1 cellular context compared by ENCODE assay signal in the genomic region with DNA sequence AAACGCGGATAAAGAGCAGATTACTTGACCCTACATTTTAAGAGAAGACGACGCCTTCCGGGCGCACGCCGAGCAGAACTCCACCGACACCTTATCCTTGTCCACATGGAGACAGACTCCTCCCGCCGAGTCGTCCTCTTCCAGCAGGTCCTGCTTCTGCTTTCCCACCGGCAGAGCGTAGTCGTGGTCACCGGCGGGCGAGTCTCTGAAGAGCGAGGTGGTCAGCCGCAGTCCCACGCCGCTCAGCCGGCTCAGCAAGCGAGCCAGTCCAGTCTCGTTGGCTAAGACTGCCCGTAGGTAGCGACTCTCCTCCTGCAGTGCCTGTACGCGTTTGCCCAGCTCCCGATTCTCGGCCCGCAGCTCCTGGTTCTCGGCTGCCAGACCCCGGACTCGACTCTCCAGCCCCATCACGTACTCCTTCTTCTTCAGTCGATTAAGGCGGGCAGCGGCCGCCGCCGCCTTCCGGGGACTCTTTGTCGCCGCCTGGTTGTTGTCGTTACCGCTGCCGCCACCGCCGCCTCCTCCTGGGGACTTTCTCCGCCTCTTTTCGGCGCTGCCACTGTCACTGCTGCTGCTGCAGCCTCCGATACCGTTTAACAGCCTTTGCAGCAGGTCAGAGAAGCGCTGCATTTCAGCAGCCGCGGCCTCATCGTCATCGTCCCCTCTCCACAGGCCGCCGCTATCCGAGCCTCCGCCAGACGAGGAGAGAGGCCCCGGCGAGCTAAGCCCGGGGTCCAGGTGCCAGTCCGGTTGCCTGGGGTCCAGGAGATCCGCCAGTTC.
TF ChIP-seq lines count a peak whose summit lies in the region.

No MANE protein-coding gene starts in this region.

TF ChIP-seq in HCT116, 20 proteins besides CTCF, POLR2A, EP300 and RAD21:
- TF ChIP-seq POLR2AphosphoS5 (IDR thresholded peaks at IDR 0.05; ENCODE audit: low read depth, low read length): peak; percentile 35
- TF ChIP-seq SIN3A (IDR thresholded peaks at IDR 0.05; ENCODE audit: low read depth): peak; percentile 73
- no peak for TF ChIP-seq TCF7L2 (IDR thresholded peaks at IDR 0.05; ENCODE audit: borderline replicate concordance, extremely low read depth, insufficient read depth, insufficient read length)
